17 cellular contexts compared by ENCODE assay signal in genomic region chr3:99373088-99373875, GRCh38.
"Had no signal": no experiment of that assay in that cellular context is flagged by ENCODE, and none has a peak within 500 bp of the region (broad histone marks: within the 10 kb centered on the region; RNA-seq: fewer than 3 reads in every experiment).

No MANE protein-coding gene starts in this region.

- H3K9me3 ChIP-seq: gastrocnemius medialis, left ventricle myocardium inferior, sigmoid colon, upper lobe of right lung had no signal

- DNase-seq: activated CD4-positive, alpha-beta T cell treated with anti-CD3 and anti-CD28 coated beads, Interleukin-2, amount 10 ng/mL, durations not matched to agents 7 days and 5 days; activated CD8-positive, alpha-beta T cell treated with anti-CD3 and anti-CD28 coated beads, Interleukin-2, amount 10 ng/mL, durations not matched to agents 7 days and 5 days; activated naive CD4-positive, alpha-beta T cell treated with Interleukin-2 at 50 U/mL for 16 hours; activated naive CD8-positive, alpha-beta T cell treated with anti-CD3 and anti-CD28 coated beads, Interleukin-2, amount 10 ng/mL, durations not matched to agents 7 days and 5 days; activated T-cell treated with anti-CD3 and anti-CD28 coated beads, Interleukin-2, amount 50 U/mL, for 24 hours; anterior cingulate cortex; endodermal cell; gastrocnemius medialis; head of caudate nucleus; left ventricle myocardium inferior; mammary epithelial cell; naive B cell; sigmoid colon; spleen; stimulated activated naive B cell treated with anti-CD40 and anti-IgM and Interleukin-4, amounts not matched to agents 10 μg/mL and 1 μg/mL and 100 μg/mL, for 72 hours; upper lobe of right lung had no signal

- H3K27me3 ChIP-seq: gastrocnemius medialis, sigmoid colon, spleen, upper lobe of right lung had no signal

- H3K4me3 ChIP-seq: gastrocnemius medialis, left ventricle myocardium inferior, sigmoid colon, spleen, upper lobe of right lung had no signal

- H3K27ac ChIP-seq: epithelial cell of prostate, gastrocnemius medialis, left ventricle myocardium inferior, sigmoid colon, spleen, upper lobe of right lung had no signal

- H3K4me1 ChIP-seq: gastrocnemius medialis, left ventricle myocardium inferior, sigmoid colon, spleen had no signal

- H3K36me3 ChIP-seq: gastrocnemius medialis, left ventricle myocardium inferior, sigmoid colon, spleen, upper lobe of right lung had no signal
